ENCODE assay signal across 12 cellular contexts in genomic region chr7:2873146-2873545, GRCh38. TPM values are rescaled to one million over a fixed set of nuclear protein-coding genes. Genes with fewer than 3 reads are reported as not detected.
DNase-seq lines count a peak whose midpoint lies in the region; ATAC-seq and TF ChIP-seq lines count a peak whose summit lies in the region.
"Had no signal": no experiment of that assay in that cellular context is flagged by ENCODE, and none has a peak within 500 bp of the region (broad histone marks: within the 10 kb centered on the region; RNA-seq: fewer than 3 reads in every experiment).

No MANE protein-coding gene starts in this region.

- peak overlapping the region in 2 of 12 donors; percentile 21 to 37 for H3K27ac ChIP-seq in heart left ventricle
- H3K27ac ChIP-seq in spleen: peak overlapping the region in 1 of 8 donors; percentile 24

- peaks cover 19% of the 10 kb centered on the region for H3K4me1 Mint-ChIP-seq in dendritic cell treated with granulocyte-macrophage colony-stimulating factor and Interleukin-4, amounts not matched to agents 40 ng/mL and 50 ng/mL, for 4 days (ENCODE audit: low read depth)

- H3K36me3 ChIP-seq in heart left ventricle: no peaks in the 10 kb centered on the region
- H3K36me3 ChIP-seq in spleen: no peaks in the 10 kb centered on the region

- no peak overlapping the region for H3K4me3 Mint-ChIP-seq in dendritic cell treated with granulocyte-macrophage colony-stimulating factor and Interleukin-4, amounts not matched to agents 40 ng/mL and 50 ng/mL, for 4 days
- H3K4me3 Mint-ChIP-seq: activated naive CD8-positive, alpha-beta T cell had no signal

- H3K27me3 Mint-ChIP-seq in dendritic cell treated with granulocyte-macrophage colony-stimulating factor and Interleukin-4, amounts not matched to agents 40 ng/mL and 50 ng/mL, for 4 days: peaks cover 38% of the 10 kb centered on the region
- H3K27me3 Mint-ChIP-seq: activated naive CD8-positive, alpha-beta T cell had no signal

- no peak for TF ChIP-seq POLR2A in heart left ventricle (IDR thresholded peaks at IDR 0.05)
- TF ChIP-seq POLR2A in spleen (IDR thresholded peaks at IDR 0.05): no peak

- DNase-seq in heart left ventricle (peak in 3 of 5 donors; percentile 44 to 66 (median 50)), cardiac septum (ENCODE audit: low spot score) (no peak), NCI-H510A (lab: John Stamatoyannopoulos, UW) (peak; percentile 88), superior temporal gyrus (ENCODE audit: extremely low spot score) (peak; percentile 22), spleen (no peak)
- DNase-seq in stimulated activated naive CD4-positive, alpha-beta T cell treated with Interleukin-2 at 50 U/mL for 16 hours (lab: John Stamatoyannopoulos, UW): no peak
- DNase-seq: activated CD4-positive, alpha-beta T cell treated with anti-CD3 and anti-CD28 coated beads for 4 hours; effector memory CD4-positive, alpha-beta T cell; hippocampal formation had no signal

- H3K9me3 Mint-ChIP-seq in dendritic cell treated with granulocyte-macrophage colony-stimulating factor and Interleukin-4, amounts not matched to agents 40 ng/mL and 50 ng/mL, for 4 days: peaks cover 8% of the 10 kb centered on the region

- H3K4me3 ChIP-seq in heart left ventricle (no peak overlapping the region), spleen (no peak overlapping the region)

- H3K27ac Mint-ChIP-seq in dendritic cell treated with granulocyte-macrophage colony-stimulating factor and Interleukin-4, amounts not matched to agents 40 ng/mL and 50 ng/mL, for 4 days: peak overlapping the region; percentile 69

- H3K9me3 ChIP-seq in heart left ventricle (no peaks in the 10 kb centered on the region), spleen (no peaks in the 10 kb centered on the region)

- H3K36me3 Mint-ChIP-seq in dendritic cell treated with granulocyte-macrophage colony-stimulating factor and Interleukin-4, amounts not matched to agents 40 ng/mL and 50 ng/mL, for 4 days (ENCODE audit: low read depth): no peaks in the 10 kb centered on the region
- H3K36me3 Mint-ChIP-seq: activated naive CD8-positive, alpha-beta T cell had no signal

- H3K4me1 ChIP-seq in heart left ventricle: peaks cover 0 to 16% (median 6%) of the 10 kb centered on the region in 12 donors
- peaks cover 14 to 32% (median 25%) of the 10 kb centered on the region in 6 donors for H3K4me1 ChIP-seq in spleen

- 34 to 49% (median 45%) methylated on average over 10 of the region's 10 CpGs for WGBS in heart left ventricle, 4 donors
- WGBS in spleen, 5 donors: 74 to 77% (median 75%) methylated on average over 10 of the region's 10 CpGs

- H3K27me3 ChIP-seq in heart left ventricle (no peaks in the 10 kb centered on the region), spleen (replicated peaks in 1 of 7) (no peaks in the 10 kb centered on the region)

- TF ChIP-seq CTCF in heart left ventricle (IDR thresholded peaks at IDR 0.05): no peak
- no peak for TF ChIP-seq CTCF in spleen (IDR thresholded peaks at IDR 0.05 in 8 of 11, conservative IDR thresholded peaks at IDR 0.05 in 3 of 11)

- intact Hi-C loops in heart left ventricle (cut with DNase I): loop anchor here in 1 of 10 donors (10.0 kb wide), 1 partner anchor 1032 kb away; no protein-coding TSS in a partner anchor
- intact Hi-C loops in cardiac septum (cut with DNase I): no loop called here
- intact Hi-C loops in dendritic cell treated with granulocyte-macrophage colony-stimulating factor and Interleukin-4, amounts not matched to agents 40 ng/mL and 50 ng/mL, for 4 days (cut with micrococcal nuclease): no loop called here
- intact Hi-C loops in spleen (cut with DNase I; ENCODE audit: low total_unique reads): no loop called here

- ATAC-seq in heart left ventricle: peak in 1 of 4 donors; percentile 21
- ATAC-seq in GM19035 (IDR thresholded peaks at IDR 0.05; ENCODE audit: unreplicated experiment): no peak

RNA-seq across cellular contexts. Expression of gene GNA12, which starts 29.0 kb away (rescaled TPM):
- total RNA-seq in heart left ventricle: 10 to 100 TPM; 30.0 to 56.5 (median 34.9) TPM
- 10 to 100 TPM; 10.7 to 39.3 TPM for polyA plus RNA-seq in heart left ventricle
- total RNA-seq in cardiac septum: 33.7 TPM
- 10 to 100 TPM; 31.7 to 64.2 (median 39.6) TPM for total RNA-seq in spleen
- polyA plus RNA-seq in spleen: 10 to 100 TPM; 12.3 to 25.2 (median 12.8) TPM

Comparison
In these comparisons a context has a peak if more than half of its experiments do, and no peak if none do; other contexts are left out.
1. DNase-seq: peak in heart left ventricle (3 of 5), NCI-H510A (single experiment) and superior temporal gyrus (single experiment); none in cardiac septum (single experiment), spleen (single experiment) and stimulated activated naive CD4-positive, alpha-beta T cell treated with Interleukin-2 at 50 U/mL for 16 hours (single experiment).